8 cellular contexts compared by ENCODE assay signal in the genomic region with DNA sequence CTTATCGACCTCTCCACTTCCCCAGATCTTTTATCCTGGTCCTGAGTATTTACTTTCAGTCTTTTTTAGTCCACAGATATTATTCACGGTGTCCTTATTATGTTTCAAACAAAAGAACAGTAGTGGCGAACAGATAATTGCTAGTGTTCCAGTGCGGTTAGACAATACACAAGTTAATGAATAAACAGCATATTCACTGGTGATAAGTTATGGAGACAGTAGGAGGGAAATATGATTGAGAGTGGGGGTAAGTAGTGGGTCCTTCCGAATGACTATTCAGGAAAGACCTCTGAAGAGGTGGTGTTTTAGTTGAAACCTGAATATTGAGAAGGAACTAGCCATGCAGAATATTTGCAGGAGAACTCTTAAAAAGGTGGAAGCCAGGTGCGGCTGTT. TPM values are rescaled to one million over a fixed set of nuclear protein-coding genes. Genes with fewer than 3 reads are reported as not detected.
DNase-seq lines count a peak whose midpoint lies in the region; ATAC-seq and TF ChIP-seq lines count a peak whose summit lies in the region.

No MANE protein-coding gene starts in this region.

- H3K36me3 ChIP-seq in ascending aorta, result no peaks in the 10 kb centered on the region

- no peaks in the 10 kb centered on the region for H3K27me3 ChIP-seq in ascending aorta

- H3K4me3 Mint-ChIP-seq in memory B cell, result peak overlapping the region; percentile 92

- no peak for ATAC-seq in memory B cell (ENCODE audit: low read depth)
- no peak for ATAC-seq in GM21786 (IDR thresholded peaks at IDR 0.05; ENCODE audit: unreplicated experiment)

- H3K9me3 Mint-ChIP-seq in memory B cell, result no peaks in the 10 kb centered on the region

- H3K4me1 ChIP-seq in ascending aorta, result peaks cover 0 to 15% of the 10 kb centered on the region in 2 donors

- CTCF ChIA-PET in HEK293T (lab: Yijun Ruan, JAX), result interaction anchor here (1.4 kb wide), 1 partner anchor 10 kb away, joined by 4 read pairs; no protein-coding TSS in a partner anchor

- H3K9me3 ChIP-seq in ascending aorta, result no peaks in the 10 kb centered on the region

- H3K4me1 Mint-ChIP-seq in memory B cell, result peaks cover 27% of the 10 kb centered on the region

- DNase-seq in DMS53 (lab: John Stamatoyannopoulos, UW) (peak; percentile 64), HT-29 (ENCODE audit: low spot score) (peak; percentile 32), ascending aorta (ENCODE audit: low spot score in 2 of 2) (no peak), memory B cell (ENCODE audit: low spot score in 2 of 2) (no peak), HEK293T (ENCODE audit: extremely low spot score) (no peak), dedifferentiated amniotic fluid mesenchymal stem cell (ENCODE audit: extremely low spot score) (no peak), RPMI8226 (no peak)

- POLR2A ChIA-PET in HEK293T (lab: Yijun Ruan, JAX), result interaction anchor here (1.0 to 1.7 kb wide), 4 partner anchors 10 to 49 kb away, joined by 3 to 17 read pairs (median 6); no protein-coding TSS in a partner anchor

- H3K27ac ChIP-seq in ascending aorta, result no peak overlapping the region

- peak overlapping the region; percentile 90 for H3K27ac Mint-ChIP-seq in memory B cell

- peak overlapping the region; percentile 83 to 89 for H3K4me3 ChIP-seq in ascending aorta

- no peak for TF ChIP-seq CTCF in ascending aorta (IDR thresholded peaks at IDR 0.05)

- intact Hi-C loops in ascending aorta (cut with DNase I), result no loop called here

- no peaks in the 10 kb centered on the region for H3K27me3 Mint-ChIP-seq in memory B cell

- H3K36me3 Mint-ChIP-seq in memory B cell, result no peaks in the 10 kb centered on the region

TF ChIP-seq in HEK293T, 16 proteins besides CTCF, POLR2A, EP300 and RAD21:
- TF ChIP-seq NFRKB (IDR thresholded peaks at IDR 0.05) (no peak), ARNT (IDR thresholded peaks at IDR 0.05) (no peak), L3MBTL2 (conservative IDR thresholded peaks at IDR 0.05) (no peak), FOXK2 (IDR thresholded peaks at IDR 0.05) (no peak), TARDBP (IDR thresholded peaks at IDR 0.05) (no peak), FOXM1 (IDR thresholded peaks at IDR 0.05; ENCODE audit: borderline replicate concordance) (no peak), FOXA1 (IDR thresholded peaks at IDR 0.05) (no peak), ELF4 (IDR thresholded peaks at IDR 0.05) (no peak), ZNF384 (IDR thresholded peaks at IDR 0.05) (no peak), SUZ12 (IDR thresholded peaks at IDR 0.05) (no peak)

RNA-seq across cellular contexts. Expression of a gene that starts 0.7 kb away (rescaled TPM):
- 12.2 and 19.0 TPM in 2 replicates for total RNA-seq in HT-29 (2014; rRNA removed; shearing (Covaris generic))
- 32.6 TPM for total RNA-seq in ascending aorta

Comparison
In these comparisons a context has a peak if more than half of its experiments do, and no peak if none do; other contexts are left out.
1. DNase-seq: peak in DMS53 (single experiment) and HT-29 (single experiment); none in ascending aorta (0 of 2), memory B cell (0 of 2), HEK293T (single experiment), dedifferentiated amniotic fluid mesenchymal stem cell (single experiment) and RPMI8226 (single experiment).